Comparison of ENCODE assay signal across 10 cellular contexts in genomic region chr9:93118863-93119702, GRCh38. TPM values are rescaled to one million over a fixed set of nuclear protein-coding genes. Genes with fewer than 3 reads are reported as not detected.
A peak's percentile ranks its signal among the peaks of the same experiment; 100 is the strongest.
DNase-seq lines count a peak whose midpoint lies in the region; ATAC-seq and TF ChIP-seq lines count a peak whose summit lies in the region.
"Had no signal": no experiment of that assay in that cellular context is flagged by ENCODE, and none has a peak within 500 bp of the region (broad histone marks: within the 10 kb centered on the region; RNA-seq: fewer than 3 reads in every experiment).

No MANE protein-coding gene starts in this region.

- peaks cover 0 to 2% (median 0%) of the 10 kb centered on the region in 7 donors for H3K9me3 Mint-ChIP-seq in CD14-positive monocyte
- no peaks in the 10 kb centered on the region for H3K9me3 Mint-ChIP-seq in activated B cell treated with CpG ODN at 0.5 μM for 24 hours
- H3K9me3 Mint-ChIP-seq: type B pancreatic cell had no signal

- H3K4me3 ChIP-seq in psoas muscle, result no peak overlapping the region

- intact Hi-C loops in CD14-positive monocyte (cut with micrococcal nuclease) (loop anchor here in 1 of 2 donors (10.0 kb wide), 1 partner anchor 1046 kb away; no protein-coding TSS in a partner anchor), activated B cell treated with CpG ODN at 0.5 μM for 24 hours (cut with micrococcal nuclease) (no loop called here), left cardiac atrium (cut with DNase I) (no loop called here), psoas muscle (cut with DNase I) (no loop called here)

- POLR2A ChIA-PET in activated B cell treated with CpG ODN at 0.5 μM for 24 hours (lab: Charles Lee), result interaction anchor here (1.0 to 2.5 kb wide), 5 partner anchors 8 to 27 kb away, joined by 3 to 15 read pairs (median 4); partner anchors contain the start of gene NINJ1

- peaks cover 0 to 32% of the 10 kb centered on the region in 2 donors for H3K36me3 ChIP-seq in psoas muscle (ENCODE audit: insufficient read depth in 1 of 2, low read depth in 1 of 2)

- H3K27ac Mint-ChIP-seq in CD14-positive monocyte, result peak overlapping the region; percentile 99 to 100 (median 100)
- peak overlapping the region; percentile 72 for H3K27ac Mint-ChIP-seq in activated B cell treated with CpG ODN at 0.5 μM for 24 hours
- H3K27ac Mint-ChIP-seq: type B pancreatic cell had no signal

- WGBS in psoas muscle, 3 donors, result 76 to 87% (median 79%) methylated on average over 12 of the region's 12 CpGs

- CTCF ChIA-PET in activated B cell treated with CpG ODN at 0.5 μM for 24 hours (lab: Charles Lee), result interaction anchor here (1.0 to 3.5 kb wide), 3 partner anchors 11 to 183 kb away, joined by 4 to 27 read pairs (median 6); partner anchors contain the start of gene NINJ1

- H3K4me3 Mint-ChIP-seq in CD14-positive monocyte, result peak overlapping the region in 1 of 2 donors; percentile 9
- no peak overlapping the region for H3K4me3 Mint-ChIP-seq in activated B cell treated with CpG ODN at 0.5 μM for 24 hours
- H3K4me3 Mint-ChIP-seq: type B pancreatic cell had no signal

- H3K27me3 ChIP-seq in psoas muscle (ENCODE audit: insufficient read depth in 3 of 3, low read length in 2 of 3), result no peaks in the 10 kb centered on the region

- H3K9me3 ChIP-seq in psoas muscle, result no peaks in the 10 kb centered on the region

- TF ChIP-seq CTCF in CD14-positive monocyte (IDR thresholded peaks at IDR 0.05) (no peak), activated B cell treated with CpG ODN at 0.5 μM for 24 hours (IDR thresholded peaks at IDR 0.05) (no peak), psoas muscle (IDR thresholded peaks at IDR 0.05) (no peak), GM20000 (IDR thresholded peaks at IDR 0.05; ENCODE audit: extremely low read depth, missing control alignments) (no peak)

- peaks cover 17% of the 10 kb centered on the region for H3K4me1 ChIP-seq in psoas muscle

- peaks cover 0 to 2% (median 0%) of the 10 kb centered on the region in 3 donors for H3K27me3 Mint-ChIP-seq in CD14-positive monocyte (ENCODE audit: low read depth in 3 of 3)
- no peaks in the 10 kb centered on the region for H3K27me3 Mint-ChIP-seq in activated B cell treated with CpG ODN at 0.5 μM for 24 hours

- peak; percentile 48 for DNase-seq in CD14-positive monocyte (ENCODE audit: low spot score)
- DNase-seq in activated B cell treated with CpG ODN at 0.5 μM for 24 hours, result no peak
- DNase-seq in left cardiac atrium, result peak; percentile 13
- DNase-seq in psoas muscle, result peak; percentile 8 to 51
- DNase-seq in GM20000 (ENCODE audit: low spot score), result no peak
- DNase-seq in GM19238 (ENCODE audit: insufficient read length, low spot score), result no peak
- no peak for DNase-seq in NCI-H510A treated with DMSO at 0.1 percent for 48 hours (lab: John Stamatoyannopoulos, UW)
- DNase-seq: NCI-H1417 had no signal

- H3K4me1 Mint-ChIP-seq in CD14-positive monocyte (peaks cover 77% of the 10 kb centered on the region), activated B cell treated with CpG ODN at 0.5 μM for 24 hours (peaks cover 26% of the 10 kb centered on the region)

- peak overlapping the region; percentile 68 for H3K27ac ChIP-seq in psoas muscle

- H3K36me3 Mint-ChIP-seq in CD14-positive monocyte (peaks cover 65 to 67% of the 10 kb centered on the region in 2 donors), activated B cell treated with CpG ODN at 0.5 μM for 24 hours (ENCODE audit: low read depth) (peaks cover 1% of the 10 kb centered on the region)

- ATAC-seq in activated B cell treated with CpG ODN at 0.5 μM for 24 hours (ENCODE audit: low read depth), result no peak
- ATAC-seq in left cardiac atrium, result peak in 1 of 2 donors; percentile 1
- peak in 2 of 4 donors; percentile 1 to 14 for ATAC-seq in psoas muscle
- ATAC-seq in HG03196 (IDR thresholded peaks at IDR 0.05; ENCODE audit: unreplicated experiment), result no peak

RNA-seq across cellular contexts. Expression of gene NINJ1, which starts 15.0 kb away (rescaled TPM):
- polyA plus RNA-seq in CD14-positive monocyte (100 to 1,000 TPM; 290 to 469 TPM), psoas muscle (10 to 100 TPM; 19.2 to 40.1 (median 22.8) TPM)
- total RNA-seq in activated B cell treated with CpG ODN at 0.5 μM for 24 hours (10.2 and 11.0 TPM in 2 replicates), left cardiac atrium (10 to 100 TPM; 38.4 to 45.9 TPM), psoas muscle (10 to 100 TPM; 17.8 to 24.8 (median 21.2) TPM)

RNA-seq across cellular contexts. Expression of gene CARD19, which starts 23.1 kb away (rescaled TPM):
- 100 to 1,000 TPM; 130 to 137 TPM for polyA plus RNA-seq in CD14-positive monocyte
- 13.7 and 15.6 TPM in 2 replicates for total RNA-seq in activated B cell treated with CpG ODN at 0.5 μM for 24 hours
- total RNA-seq in left cardiac atrium, result 10 to 100 TPM; 20.2 to 26.3 TPM
- total RNA-seq in psoas muscle, result 10 to 100 TPM; 27.9 to 46.7 (median 38.2) TPM
- polyA plus RNA-seq in psoas muscle, result 10 to 100 TPM; 62.1 to 86.3 (median 66.1) TPM

Comparison
In these comparisons a context has a peak if more than half of its experiments do, and no peak if none do; other contexts are left out.
1. DNase-seq: peak in CD14-positive monocyte (single experiment), left cardiac atrium (single experiment) and psoas muscle (2 of 2); none in activated B cell treated with CpG ODN at 0.5 μM for 24 hours (single experiment), GM20000 (single experiment), GM19238 (single experiment) and NCI-H510A treated with DMSO at 0.1 percent for 48 hours (single experiment).